10 cellular contexts compared by ENCODE assay signal in genomic region chr13:23469901-23470525, GRCh38. TPM values are rescaled to one million over a fixed set of nuclear protein-coding genes. Genes with fewer than 3 reads are reported as not detected.
DNase-seq lines count a peak whose midpoint lies in the region; ATAC-seq and TF ChIP-seq lines count a peak whose summit lies in the region.
"Had no signal": no experiment of that assay in that cellular context is flagged by ENCODE, and none has a peak within 500 bp of the region (broad histone marks: within the 10 kb centered on the region; RNA-seq: fewer than 3 reads in every experiment).

No MANE protein-coding gene starts in this region.

- 49 to 63% methylated on average over 11 of the region's 11 CpGs for WGBS in tibial nerve, 2 donors

- H3K9me3 ChIP-seq in tibial nerve, result no peaks in the 10 kb centered on the region

- no peak overlapping the region for H3K4me3 ChIP-seq in tibial nerve

- peak; percentile 45 for ATAC-seq in GM19351 (IDR thresholded peaks at IDR 0.05; ENCODE audit: unreplicated experiment)
- no peak for ATAC-seq in HG02970 (IDR thresholded peaks at IDR 0.05; ENCODE audit: low FRiP score, unreplicated experiment)
- ATAC-seq: right cardiac atrium, WTC11 had no signal

- peak; percentile 73 for DNase-seq in SK-MEL-5 (ENCODE audit: low read depth, low spot score)
- DNase-seq in hepatic stellate cell (ENCODE audit: low spot score), result peak; percentile 24
- DNase-seq in tibial nerve (ENCODE audit: low spot score in 2 of 2), result no peak
- DNase-seq in NCI-H187 (lab: John Stamatoyannopoulos, UW), result no peak
- no peak for DNase-seq in NCI-H128 (lab: John Stamatoyannopoulos, UW; ENCODE audit: unreplicated experiment)
- DNase-seq: cerebellar nuclear complex, right cardiac atrium had no signal

- TF ChIP-seq CTCF in tibial nerve (IDR thresholded peaks at IDR 0.05), result no peak

- no peak for TF ChIP-seq EP300 in tibial nerve (IDR thresholded peaks at IDR 0.05)

- TF ChIP-seq POLR2A in tibial nerve (IDR thresholded peaks at IDR 0.05), result no peak

- peak overlapping the region in 3 of 4 donors; percentile 10 to 58 (median 13) for H3K27ac ChIP-seq in tibial nerve

- in situ Hi-C loops in SK-MEL-5 (cut with HindIII; ENCODE audit: low pct_unique_long_range_greater_than_20kb, low sequenced_read_pairs), result no loop called here

- H3K27me3 ChIP-seq in tibial nerve, result no peaks in the 10 kb centered on the region

- peaks cover 0 to 27% (median 4%) of the 10 kb centered on the region in 4 donors for H3K4me1 ChIP-seq in tibial nerve

- H3K36me3 ChIP-seq in tibial nerve, result no peaks in the 10 kb centered on the region

RNA-seq across cellular contexts. Expression of gene SACS, which starts 36.5 kb away (rescaled TPM):
- total RNA-seq in SK-MEL-5 (2014; rRNA removed; shearing (Covaris generic)), result 41.0 and 44.8 TPM in 2 replicates
- 15.0 and 17.7 TPM in 2 replicates for polyA plus RNA-seq in SK-MEL-5 (2015; cell fraction: cytosol; rRNA removed)
- polyA plus RNA-seq in SK-MEL-5 (2015; cell fraction: nucleus; rRNA removed), result 90.1 and 114 TPM in 2 replicates
- total RNA-seq in tibial nerve, result 10 to 100 TPM; 12.9 to 32.9 (median 23.5) TPM

Comparison
In these comparisons a context has a peak if more than half of its experiments do, and no peak if none do; other contexts are left out.
1. DNase-seq: peak in SK-MEL-5 (single experiment) and hepatic stellate cell (single experiment); none in tibial nerve (0 of 2), NCI-H187 (0 of 2) and NCI-H128 (single experiment).